In genomic region chr12:89833337-89834252, GRCh38 we compare ENCODE assay signal across 26 cellular contexts.
DNase-seq lines count a peak whose midpoint lies in the region; ATAC-seq and TF ChIP-seq lines count a peak whose summit lies in the region.
"Had no signal": no experiment of that assay in that cellular context is flagged by ENCODE, and none has a peak within 500 bp of the region (broad histone marks: within the 10 kb centered on the region; RNA-seq: fewer than 3 reads in every experiment).

No MANE protein-coding gene starts in this region.

- no peak for TF ChIP-seq CTCF in SK-N-SH (IDR thresholded peaks at IDR 0.05)

- H3K9me3 ChIP-seq in SK-N-SH = no peaks in the 10 kb centered on the region
- H3K9me3 ChIP-seq: BLaER1 treated with 17β-estradiol and CSF1 and Interleukin-3, amounts not matched to agents 10 nM and 100 nM; left lung; prostate gland had no signal

- ATAC-seq in sciatic nerve = no peak
- ATAC-seq: GM12878, left lung, PC-3, T-helper 17 cell had no signal

- H3K4me1 ChIP-seq in SK-N-SH (ENCODE audit: control insufficient read depth in 1 of 2, insufficient read depth in 2 of 2, low read depth in 1 of 2, low read length in 1 of 2) = peaks cover 0 to 4% of the 10 kb centered on the region in 2 experiments; a peak in 2 of 4 replicates
- H3K4me1 ChIP-seq: left lung, prostate gland had no signal

- no peaks in the 10 kb centered on the region for H3K9me2 ChIP-seq in SK-N-SH

- POLR2A ChIA-PET in SK-N-SH (lab: Yijun Ruan, JAX) = no interaction called here

- no peak for TF ChIP-seq RAD21 in SK-N-SH (IDR thresholded peaks at IDR 0.05; ENCODE audit: low read length)

- H3K79me2 ChIP-seq in SK-N-SH (ENCODE audit: insufficient read depth) = no peaks in the 10 kb centered on the region

- H3K36me3 ChIP-seq in SK-N-SH (replicated peaks in 1 of 2; ENCODE audit: control insufficient read depth in 1 of 2, insufficient read depth in 2 of 2, low read length in 1 of 2) = no peaks in the 10 kb centered on the region
- H3K36me3 ChIP-seq: BLaER1 treated with 17β-estradiol and CSF1 and Interleukin-3, amounts not matched to agents 10 nM and 100 nM; left lung; prostate gland had no signal

- no peak overlapping the region for H3K4me2 ChIP-seq in SK-N-SH

- 92% methylated on average over 1 of the region's 1 CpG for WGBS in SK-N-SH (ENCODE audit: low lambda C conversion rate)

- TF ChIP-seq EP300 in SK-N-SH (IDR thresholded peaks at IDR 0.05; ENCODE audit: borderline replicate concordance in 1 of 2, low read depth in 1 of 2, low read length in 1 of 2) = no peak

- no peaks in the 10 kb centered on the region for H3K27me3 ChIP-seq in SK-N-SH (ENCODE audit: insufficient read depth)
- H3K27me3 ChIP-seq: BLaER1 treated with 17β-estradiol and CSF1 and Interleukin-3, amounts not matched to agents 10 nM and 100 nM; left lung had no signal

- no peaks in the 10 kb centered on the region for H4K20me1 ChIP-seq in SK-N-SH (ENCODE audit: insufficient read depth)
- H4K20me1 ChIP-seq: BLaER1 treated with 17β-estradiol and CSF1 and Interleukin-3, amounts not matched to agents 10 nM and 100 nM had no signal

- H3K4me3 ChIP-seq in SK-N-SH (ENCODE audit: low read depth in 2 of 2, low read length in 1 of 2) = no peak overlapping the region
- H3K4me3 ChIP-seq: BLaER1 treated with 17β-estradiol and CSF1 and Interleukin-3, amounts not matched to agents 10 nM and 100 nM; GM12878; left lung; prostate gland had no signal

- no peak overlapping the region for H2AFZ ChIP-seq in SK-N-SH (ENCODE audit: low read depth)

- peak; percentile 18 for DNase-seq in EL
- DNase-seq in SK-N-SH = peak; percentile 11
- peak; percentile 88 for DNase-seq in fibroblast of peridontal ligament (ENCODE audit: extremely low read depth)
- peak; percentile 67 for DNase-seq in superior temporal gyrus (ENCODE audit: extremely low spot score)
- DNase-seq in substantia nigra (lab: John Stamatoyannopoulos, UW) = no peak
- no peak for DNase-seq in SIG-M5 treated with dmso at 0.1 percent for 504 hours (lab: John Stamatoyannopoulos, UW; ENCODE audit: unreplicated experiment)
- no peak for DNase-seq in sciatic nerve (ENCODE audit: low spot score)
- DNase-seq: activated CD4-positive, alpha-beta T cell treated with anti-CD3 and anti-CD28 coated beads for 48 hours; activated naive CD8-positive, alpha-beta T cell treated with anti-CD3 and anti-CD28 coated beads for 36 hours; Calu3; dermis blood vessel endothelial cell; GOT3; KBM-7; left lung; midbrain; NCI-H1694 treated with DMSO at 0.1 percent for 48 hours; NCI-H748 treated with DMSO at 0.1 percent for 48 hours; PC-3; SIG-M5; stimulated activated CD4-positive, alpha-beta T cell treated with anti-CD3 and anti-CD28 coated beads, Interleukin-2, amount 100 ng/mL, for 24 hours; stimulated activated naive CD4-positive, alpha-beta T cell treated with Interleukin-2 at 50 U/mL for 16 hours; T-helper 17 cell; trophoblast cell had no signal

- H3K9ac ChIP-seq in SK-N-SH = no peak overlapping the region
- H3K9ac ChIP-seq: BLaER1 treated with 17β-estradiol and CSF1 and Interleukin-3, amounts not matched to agents 10 nM and 100 nM had no signal

- no peaks in the 10 kb centered on the region for H3F3A ChIP-seq in SK-N-SH (replicated peaks; ENCODE audit: insufficient read depth)

- CTCF ChIA-PET in SK-N-SH (lab: Yijun Ruan, JAX) = interaction anchor here (1.1 to 1.2 kb wide), 2 partner anchors 15 to 290 kb away, joined by 3 to 4 read pairs; no protein-coding TSS in a partner anchor

- H3K27ac ChIP-seq in SK-N-SH (ENCODE audit: low read depth in 2 of 2, low read length in 1 of 2) (peak overlapping the region in 1 of 2 experiments; percentile 47; a peak in 1 of 4 replicates), substantia nigra (ENCODE audit: low read depth, low read length, poor library complexity, severe bottlenecking) (no peak overlapping the region)
- H3K27ac ChIP-seq: left lung, prostate gland had no signal

- intact Hi-C loops in sciatic nerve (cut with DNase I) = no loop called here

TF ChIP-seq in SK-N-SH, 30 proteins besides CTCF, POLR2A, EP300 and RAD21:
- TF ChIP-seq JUND (IDR thresholded peaks at IDR 0.05) (no peak), TCF12 (IDR thresholded peaks at IDR 0.05) (peak; percentile 82), ZBTB33 (IDR thresholded peaks at IDR 0.05; ENCODE audit: borderline replicate concordance, low read depth) (no peak)
TF ChIP-seq in SK-N-SH: peak in this region for 1.

Comparison
In these comparisons a context has a peak if more than half of its experiments do, and no peak if none do; other contexts are left out.
1. DNase-seq: peak in EL (single experiment), SK-N-SH (single experiment), fibroblast of peridontal ligament (single experiment) and superior temporal gyrus (single experiment); none in substantia nigra (0 of 49), SIG-M5 treated with dmso at 0.1 percent for 504 hours (single experiment) and sciatic nerve (single experiment).